8 cellular contexts compared by ENCODE assay signal in the genomic region with DNA sequence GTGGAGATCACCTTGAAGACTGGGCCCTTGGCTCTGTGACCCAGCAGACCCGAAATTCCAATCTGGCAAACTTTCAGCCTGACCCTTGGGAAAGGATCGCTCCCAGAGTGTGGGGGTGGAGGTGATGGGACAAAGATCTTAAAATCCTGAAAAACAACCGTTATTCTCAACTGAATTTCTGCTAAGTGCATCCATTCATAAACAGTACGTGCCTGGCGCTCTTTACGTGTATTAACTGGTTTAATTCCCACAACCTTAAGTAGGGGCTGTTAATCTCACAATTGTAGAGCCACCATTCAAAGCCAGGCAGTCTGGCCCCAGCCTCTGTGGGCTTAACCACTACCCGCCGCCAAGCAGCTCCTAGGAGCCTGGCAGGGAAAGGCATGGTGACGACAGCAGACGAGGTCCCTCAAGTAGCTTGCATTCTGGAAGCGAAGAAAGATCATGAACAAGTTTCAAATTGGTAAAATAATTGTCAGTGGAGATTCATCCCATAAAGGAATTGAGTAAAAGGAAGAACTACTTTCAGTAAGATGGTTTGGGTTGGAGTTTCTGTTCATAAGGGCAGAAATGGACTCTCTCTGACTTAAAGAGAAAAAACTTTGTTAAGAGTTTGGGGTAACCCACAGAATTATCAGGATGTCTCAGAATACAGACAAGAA. TPM values are rescaled to one million over a fixed set of nuclear protein-coding genes. Genes with fewer than 3 reads are reported as not detected.
DNase-seq lines count a peak whose midpoint lies in the region; ATAC-seq and TF ChIP-seq lines count a peak whose summit lies in the region.

No MANE protein-coding gene starts in this region.

- ATAC-seq in activated CD4-positive, CD25-positive, alpha-beta regulatory T cell treated with anti-CD3 and anti-CD28 coated beads, Interleukin-2, amount 50 U/mL, for 24 hours: peak; percentile 21 to 32
- peak; percentile 28 for ATAC-seq in HG02884 (IDR thresholded peaks at IDR 0.05; ENCODE audit: unreplicated experiment)

- peaks cover 12% of the 10 kb centered on the region for H3K4me1 ChIP-seq in cardiac muscle cell (ENCODE audit: low read depth)
- H3K4me1 ChIP-seq in prostate gland (replicated peaks): peaks cover 10% of the 10 kb centered on the region

- H3K4me3 ChIP-seq in cardiac muscle cell (peak overlapping the region; percentile 23), prostate gland (peak overlapping the region; percentile 28 to 30)

- H3K4me1 Mint-ChIP-seq in activated naive CD4-positive, alpha-beta T cell treated with anti-CD3 and anti-CD28 coated beads, Interleukin-2, amount 50 U/mL, for 24 hours: peaks cover 53% of the 10 kb centered on the region

- H3K27ac Mint-ChIP-seq in activated naive CD4-positive, alpha-beta T cell treated with anti-CD3 and anti-CD28 coated beads, Interleukin-2, amount 50 U/mL, for 24 hours: peak overlapping the region; percentile 53

- TF ChIP-seq CTCF in cardiac muscle cell (IDR thresholded peaks at IDR 0.05; ENCODE audit: low read depth, low read length) (no peak), prostate gland (IDR thresholded peaks at IDR 0.05) (no peak)

- intact Hi-C loops in prostate gland (cut with DNase I): no loop called here

- no peak for DNase-seq in activated CD4-positive, CD25-positive, alpha-beta regulatory T cell (lab: John Stamatoyannopoulos, UW)
- DNase-seq in NCI-H69 (lab: John Stamatoyannopoulos, UW) (peak; percentile 88), cardiac muscle cell (ENCODE audit: low read depth in 1 of 2, low spot score in 1 of 2) (peak; percentile 29 to 63), prostate gland (ENCODE audit: low spot score) (no peak), OCI-M2 (lab: John Stamatoyannopoulos, UW; ENCODE audit: unreplicated experiment) (no peak)

- WGBS in prostate gland: 20% methylated on average over 11 of the region's 11 CpGs

- H3K9me3 ChIP-seq in cardiac muscle cell (ENCODE audit: low read depth): no peaks in the 10 kb centered on the region
- no peaks in the 10 kb centered on the region for H3K9me3 ChIP-seq in prostate gland

- TF ChIP-seq POLR2A in prostate gland (IDR thresholded peaks at IDR 0.05): no peak

- H3K36me3 ChIP-seq in cardiac muscle cell (no peaks in the 10 kb centered on the region), prostate gland (no peaks in the 10 kb centered on the region)

- peaks cover 12% of the 10 kb centered on the region for H3K27me3 Mint-ChIP-seq in activated naive CD4-positive, alpha-beta T cell treated with anti-CD3 and anti-CD28 coated beads, Interleukin-2, amount 50 U/mL, for 24 hours

- no peaks in the 10 kb centered on the region for H3K36me3 Mint-ChIP-seq in activated naive CD4-positive, alpha-beta T cell treated with anti-CD3 and anti-CD28 coated beads, Interleukin-2, amount 50 U/mL, for 24 hours

- peak overlapping the region; percentile 83 for H3K4me3 Mint-ChIP-seq in activated naive CD4-positive, alpha-beta T cell treated with anti-CD3 and anti-CD28 coated beads, Interleukin-2, amount 50 U/mL, for 24 hours

- no peak overlapping the region for H3K27ac ChIP-seq in cardiac muscle cell
- peak overlapping the region; percentile 81 to 82 for H3K27ac ChIP-seq in prostate gland

- H3K27me3 ChIP-seq in cardiac muscle cell (peaks cover 7% of the 10 kb centered on the region), prostate gland (replicated peaks; ENCODE audit: insufficient read depth) (no peaks in the 10 kb centered on the region)

- no peaks in the 10 kb centered on the region for H3K9me3 Mint-ChIP-seq in activated naive CD4-positive, alpha-beta T cell treated with anti-CD3 and anti-CD28 coated beads, Interleukin-2, amount 50 U/mL, for 24 hours

RNA-seq across cellular contexts. Expression of a gene that starts 11.4 kb away (rescaled TPM):
- total RNA-seq in cardiac muscle cell: 1.3 and 1.9 TPM in 2 replicates
- polyA plus RNA-seq in cardiac muscle cell: 0.93 and 2.0 TPM in 2 replicates
- total RNA-seq in prostate gland: 1 to 10 TPM; 1.5 to 1.9 TPM

RNA-seq across cellular contexts. Expression of a gene that starts 26.5 kb away (rescaled TPM):
- total RNA-seq in cardiac muscle cell (1.5 and 2.2 TPM in 2 replicates), prostate gland (10 to 100 TPM in 1 of 2 donors, 1 to 10 TPM in 1; 7.6 to 10.7 TPM)
- polyA plus RNA-seq in cardiac muscle cell: 0.87 and 3.5 TPM in 2 replicates

Comparison
In these comparisons a context has a peak if more than half of its experiments do, and no peak if none do; other contexts are left out.
1. DNase-seq: peak in NCI-H69 (single experiment) and cardiac muscle cell (2 of 2); none in activated CD4-positive, CD25-positive, alpha-beta regulatory T cell (0 of 4), prostate gland (single experiment) and OCI-M2 (single experiment).